In genomic region chr22:49607821-49608220, GRCh38 we compare ENCODE assay signal across 22 cellular contexts.
"Had no signal": no experiment of that assay in that cellular context is flagged by ENCODE, and none has a peak within 500 bp of the region (broad histone marks: within the 10 kb centered on the region; RNA-seq: fewer than 3 reads in every experiment).

No MANE protein-coding gene starts in this region.

- FAIRE-seq: HepG2 had no signal

- DNase-seq: IMR-90, Karpas-422, KG1, MG63, NCI-H1092, NCI-H1105 treated with DMSO at 0.1 percent for 48 hours, NCI-H1417 treated with DMSO at 0.1 percent for 48 hours, NCI-H146, NCI-H1694 treated with DMSO at 0.1 percent for 48 hours, NCI-H1930, NCI-H2081, NCI-H2171, NCI-H226, NCI-H446, NCI-H510A, NCI-H524 treated with DMSO at 0.1 percent for 48 hours, NCI-H69, NCI-H774, PC-3, SHP77, SK-N-SH had no signal
